12 cellular contexts compared by ENCODE assay signal in the genomic region with DNA sequence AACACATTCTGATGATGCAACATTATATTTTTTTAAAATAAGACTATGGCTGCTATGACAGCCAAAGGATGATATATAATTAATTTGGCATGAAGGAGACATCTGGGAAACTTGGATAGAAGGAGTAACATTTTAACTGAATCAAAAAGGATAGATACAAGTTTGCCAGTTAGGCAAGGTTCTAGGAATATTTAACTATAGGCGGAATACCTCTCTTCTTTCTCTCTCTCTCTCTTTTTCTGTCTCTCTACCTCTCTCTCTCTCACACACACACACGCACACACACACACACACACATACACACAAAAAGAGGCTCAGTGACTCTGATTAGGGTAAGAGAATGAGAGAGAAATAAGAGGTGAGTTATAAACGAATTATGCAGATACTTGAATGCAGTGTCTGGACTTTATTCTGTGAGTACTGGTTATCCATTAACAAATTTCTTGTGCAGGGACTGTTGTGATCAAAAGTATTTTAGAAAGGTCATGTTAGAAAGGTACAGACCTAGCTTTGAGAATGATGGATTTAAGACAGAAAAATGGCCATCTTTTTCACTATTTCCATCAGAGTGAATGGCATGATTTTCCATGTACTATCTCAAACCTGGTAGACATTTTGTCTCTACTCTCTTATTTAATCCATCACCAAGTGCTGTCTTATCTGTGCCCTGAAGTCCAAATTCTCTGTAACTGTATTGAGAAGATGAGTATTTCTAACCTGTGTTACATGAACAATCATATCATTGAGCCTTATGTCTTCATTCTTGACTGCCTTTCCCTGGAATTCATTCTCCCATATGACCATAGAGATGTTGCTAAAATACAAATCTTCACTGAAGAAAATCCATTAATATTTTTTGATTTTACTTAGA.
DNase-seq lines count a peak whose midpoint lies in the region; ATAC-seq and TF ChIP-seq lines count a peak whose summit lies in the region.
"Had no signal": no experiment of that assay in that cellular context is flagged by ENCODE, and none has a peak within 500 bp of the region (broad histone marks: within the 10 kb centered on the region; RNA-seq: fewer than 3 reads in every experiment).

No MANE protein-coding gene starts in this region.

- no peak for ATAC-seq in HG02623 (IDR thresholded peaks at IDR 0.05; ENCODE audit: unreplicated experiment)

- TF ChIP-seq CTCF in neural crest cell (conservative IDR thresholded peaks at IDR 0.05) (no peak), nephron progenitor cell (IDR thresholded peaks at IDR 0.05) (no peak)

- no peaks in the 10 kb centered on the region for H3K27me3 Mint-ChIP-seq in neural crest cell (ENCODE audit: low read depth)
- H3K27me3 Mint-ChIP-seq in nephron progenitor cell (ENCODE audit: low read depth, poor library complexity) = no peaks in the 10 kb centered on the region
- H3K27me3 Mint-ChIP-seq: CD4-positive, alpha-beta memory T cell had no signal

- peaks cover 17% of the 10 kb centered on the region for H3K9me3 Mint-ChIP-seq in neural crest cell
- H3K9me3 Mint-ChIP-seq in nephron progenitor cell = peaks cover 33% of the 10 kb centered on the region

- DNase-seq in NCI-H446 treated with DMSO at 0.1 percent for 48 hours (lab: John Stamatoyannopoulos, UW) = peak; percentile 14
- no peak for DNase-seq in NCI-H446 (lab: John Stamatoyannopoulos, UW)
- DNase-seq in kidney tubule cell (ENCODE audit: low spot score) = peak; percentile 11
- no peak for DNase-seq in neural crest cell (ENCODE audit: low read depth, low spot score)
- DNase-seq in activated CD4-positive, alpha-beta T cell treated with anti-CD3 and anti-CD28 coated beads for 48 hours = no peak
- DNase-seq in nephron progenitor cell = no peak
- DNase-seq: 8988T; CD4-positive, alpha-beta memory T cell; GM23248; IMR-90 had no signal

- H3K36me3 Mint-ChIP-seq in neural crest cell (ENCODE audit: low read depth) (peaks cover 12% of the 10 kb centered on the region), nephron progenitor cell (ENCODE audit: low read depth) (no peaks in the 10 kb centered on the region)
- H3K36me3 Mint-ChIP-seq: CD14-positive monocyte had no signal

- H3K27ac Mint-ChIP-seq in neural crest cell (ENCODE audit: unreplicated experiment) = peak overlapping the region; percentile 39
- H3K27ac Mint-ChIP-seq in nephron progenitor cell = no peak overlapping the region
- H3K27ac Mint-ChIP-seq: CD14-positive monocyte; CD4-positive, alpha-beta memory T cell had no signal

- no peaks in the 10 kb centered on the region for H3K4me1 Mint-ChIP-seq in neural crest cell
- no peaks in the 10 kb centered on the region for H3K4me1 Mint-ChIP-seq in nephron progenitor cell
- H3K4me1 Mint-ChIP-seq: CD14-positive monocyte; CD4-positive, alpha-beta memory T cell had no signal

- H3K4me3 Mint-ChIP-seq in neural crest cell = no peak overlapping the region
- no peak overlapping the region for H3K4me3 Mint-ChIP-seq in nephron progenitor cell
- H3K4me3 Mint-ChIP-seq: CD14-positive monocyte; CD4-positive, alpha-beta memory T cell had no signal

Comparison
In these comparisons a context has a peak if more than half of its experiments do, and no peak if none do; other contexts are left out.
1. DNase-seq: peak in NCI-H446 treated with DMSO at 0.1 percent for 48 hours (single experiment) and kidney tubule cell (single experiment); none in NCI-H446 (0 of 2), neural crest cell (single experiment), activated CD4-positive, alpha-beta T cell treated with anti-CD3 and anti-CD28 coated beads for 48 hours (single experiment) and nephron progenitor cell (single experiment).